In the genomic region with DNA sequence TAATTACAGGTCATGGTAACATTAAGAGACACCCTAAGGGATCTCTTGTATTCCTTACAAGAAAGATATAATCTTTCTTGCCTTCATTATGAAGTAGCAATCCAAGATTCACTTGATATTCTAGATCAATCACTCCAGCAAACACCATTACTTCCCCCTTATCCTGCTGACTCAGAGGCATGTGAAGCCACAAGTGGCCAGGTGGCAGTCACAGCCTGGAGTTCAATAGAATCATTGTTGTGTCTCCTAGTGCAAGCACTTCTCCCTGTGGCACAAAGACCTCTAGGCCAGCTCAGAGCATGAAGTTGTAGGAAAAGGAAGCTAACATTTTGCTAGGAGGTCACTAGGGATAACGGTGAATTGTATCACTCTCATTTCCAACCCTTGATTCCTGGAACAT, we compare ENCODE assay signal across 21 cellular contexts.
DNase-seq lines count a peak whose midpoint lies in the region; FAIRE-seq and TF ChIP-seq lines count a peak whose summit lies in the region.
"Had no signal": no experiment of that assay in that cellular context is flagged by ENCODE, and none has a peak within 500 bp of the region (broad histone marks: within the 10 kb centered on the region; RNA-seq: fewer than 3 reads in every experiment).

No MANE protein-coding gene starts in this region.

- H3K23me2 ChIP-seq in H9 (ENCODE audit: insufficient read length, low read depth, low read length, poor library complexity, severe bottlenecking): no peaks in the 10 kb centered on the region

- DNase-seq in NCI-H526 (lab: John Stamatoyannopoulos, UW): peak; percentile 8 to 32
- DNase-seq in NCI-H526 treated with DMSO at 0.1 percent for 48 hours (lab: John Stamatoyannopoulos, UW): no peak
- peak; percentile 43 for DNase-seq in NCI-H2029 treated with DMSO at 0.1 percent for 48 hours (lab: John Stamatoyannopoulos, UW)
- DNase-seq in SW480 (ENCODE audit: low spot score): peak; percentile 58
- DNase-seq in urothelium cell line (ENCODE audit: low spot score): peak; percentile 15
- DNase-seq in COR-L47 (lab: John Stamatoyannopoulos, UW): no peak
- no peak for DNase-seq in NCI-H1930 (lab: John Stamatoyannopoulos, UW)
- DNase-seq in H9: no peak
- DNase-seq: activated gamma-delta T cell, DMS79, esophagus squamous epithelium, KG1, NCI-H1105, T-helper 1 cell, testis had no signal

- no peaks in the 10 kb centered on the region; a peak in 1 of 7 replicates for H3K36me3 Mint-ChIP-seq in H9 (ENCODE audit: insufficient read depth in 1 of 3, low read depth in 3 of 3)
- H3K36me3 Mint-ChIP-seq: CD14-positive monocyte; mesothelial cell of epicardium; natural killer cell treated with Interleukin-12 subunit alpha and Interleukin-12 subunit beta and Interleukin-15 and Interleukin-18, amount 100 ng/mL, for 72 hours; stimulated activated effector memory CD8-positive, alpha-beta T cell treated with anti-CD3 and anti-CD28 coated beads, Interleukin-12 subunit alpha, Interleukin-12 subunit beta, amount 100 ng/mL, for 72 hours had no signal

- H4K8ac ChIP-seq in H9 (replicated peaks; ENCODE audit: insufficient read length, low read depth, low read length): no peak overlapping the region

- no peaks in the 10 kb centered on the region for H3K9me3 ChIP-seq in H9 (ENCODE audit: control insufficient read depth, low read depth, low read length)
- H3K9me3 ChIP-seq: esophagus squamous epithelium, testis had no signal

- H3K27me3 ChIP-seq in H9 (ENCODE audit: insufficient read depth, low read length): no peaks in the 10 kb centered on the region
- H3K27me3 ChIP-seq: esophagus squamous epithelium, testis had no signal

- H3K27ac Mint-ChIP-seq in H9: peak overlapping the region in 1 of 3 experiments; percentile 74; a peak in 1 of 7 replicates
- H3K27ac Mint-ChIP-seq: mesothelial cell of epicardium; natural killer cell treated with Interleukin-12 subunit alpha and Interleukin-12 subunit beta and Interleukin-15 and Interleukin-18, amount 100 ng/mL, for 72 hours; stimulated activated effector memory CD8-positive, alpha-beta T cell treated with anti-CD3 and anti-CD28 coated beads, Interleukin-12 subunit alpha, Interleukin-12 subunit beta, amount 100 ng/mL, for 72 hours had no signal

- no peak overlapping the region for H2BK5ac ChIP-seq in H9 (ENCODE audit: insufficient read length, low read length)

- H4K20me1 ChIP-seq in H9 (ENCODE audit: control insufficient read depth, insufficient read depth, insufficient read length): no peaks in the 10 kb centered on the region

- no peak overlapping the region for H3K56ac ChIP-seq in H9 (ENCODE audit: insufficient read length, low read depth, low read length)

- H3K9me3 Mint-ChIP-seq in H9: no peaks in the 10 kb centered on the region
- H3K9me3 Mint-ChIP-seq: mesothelial cell of epicardium had no signal

- no peaks in the 10 kb centered on the region for H3K79me2 ChIP-seq in H9 (ENCODE audit: insufficient read depth, low read length)

- H2AK5ac ChIP-seq in H9 (ENCODE audit: insufficient read length, low read length): no peak overlapping the region

- H3K9ac ChIP-seq in H9 (ENCODE audit: extremely low read depth, insufficient read length, low read length): no peak overlapping the region

- no peak overlapping the region for H4K91ac ChIP-seq in H9 (ENCODE audit: insufficient read length, low read depth, low read length)

- no peak overlapping the region for H2BK12ac ChIP-seq in H9 (ENCODE audit: insufficient read length, low read depth, low read length)

- no peak overlapping the region for H2BK20ac ChIP-seq in H9 (ENCODE audit: low read depth, low read length, poor library complexity, severe bottlenecking)

- H3K23ac ChIP-seq in H9 (ENCODE audit: insufficient read length, low read depth, low read length): no peak overlapping the region

- no peaks in the 10 kb centered on the region for H3K27me3 Mint-ChIP-seq in H9 (ENCODE audit: low read depth)
- H3K27me3 Mint-ChIP-seq: natural killer cell treated with Interleukin-12 subunit alpha and Interleukin-12 subunit beta and Interleukin-15 and Interleukin-18, amount 100 ng/mL, for 72 hours had no signal

- no peak for TF ChIP-seq CTCF in H9 (conservative IDR thresholded peaks at IDR 0.05)

- H3K4me2 ChIP-seq in H9 (ENCODE audit: insufficient read depth, insufficient read length, low read length): no peak overlapping the region

- no peak overlapping the region for H3T11ph ChIP-seq in H9 (ENCODE audit: low read length)

- H2BK15ac ChIP-seq in H9 (ENCODE audit: low read depth, low read length): no peak overlapping the region

- no peaks in the 10 kb centered on the region for H3K79me1 ChIP-seq in H9 (ENCODE audit: insufficient read depth, low read depth, low read length, poor library complexity, severe bottlenecking)

- H2AFZ ChIP-seq in H9 (ENCODE audit: low read length): no peak overlapping the region

- no peak for FAIRE-seq in urothelium cell line (lab: Jason Lieb, UNC)
- FAIRE-seq: colon had no signal

- no peaks in the 10 kb centered on the region for H3K4me1 ChIP-seq in H9 (ENCODE audit: insufficient read depth, low read length)
- H3K4me1 ChIP-seq: esophagus squamous epithelium, testis had no signal

- no peak overlapping the region for H4K5ac ChIP-seq in H9 (ENCODE audit: insufficient read length, low read depth, low read length)

- H3K14ac ChIP-seq in H9 (ENCODE audit: insufficient read depth, low read length): no peak overlapping the region

- no peak overlapping the region for H2BK120ac ChIP-seq in H9 (ENCODE audit: low read depth, low read length, poor library complexity, severe bottlenecking)

- WGBS in H9 (ENCODE audit: extremely low coverage, insufficient read length, low lambda C conversion rate): no CpG with 5 or more reads among the region's 1 CpG

- no peak overlapping the region for H3K4me3 Mint-ChIP-seq in H9
- H3K4me3 Mint-ChIP-seq: CD14-positive monocyte; mesothelial cell of epicardium; natural killer cell treated with Interleukin-12 subunit alpha and Interleukin-12 subunit beta and Interleukin-15 and Interleukin-18, amount 100 ng/mL, for 72 hours; stimulated activated effector memory CD8-positive, alpha-beta T cell treated with anti-CD3 and anti-CD28 coated beads, Interleukin-12 subunit alpha, Interleukin-12 subunit beta, amount 100 ng/mL, for 72 hours had no signal

- no peak overlapping the region for H3K4ac ChIP-seq in H9 (ENCODE audit: low read depth, low read length)

- H3K18ac ChIP-seq in H9 (ENCODE audit: insufficient read length, low read depth, low read length): no peak overlapping the region

- H3K4me1 Mint-ChIP-seq in H9: no peaks in the 10 kb centered on the region
- H3K4me1 Mint-ChIP-seq: CD14-positive monocyte; mesothelial cell of epicardium; stimulated activated effector memory CD8-positive, alpha-beta T cell treated with anti-CD3 and anti-CD28 coated beads, Interleukin-12 subunit alpha, Interleukin-12 subunit beta, amount 100 ng/mL, for 72 hours had no signal

- H3K27ac ChIP-seq in H9 (ENCODE audit: insufficient read length, low read depth, low read length): no peak overlapping the region
- H3K27ac ChIP-seq: esophagus squamous epithelium, testis, VCaP had no signal

Comparison
In these comparisons a context has a peak if more than half of its experiments do, and no peak if none do; other contexts are left out.
1. DNase-seq: peak in NCI-H526 (2 of 2), NCI-H2029 treated with DMSO at 0.1 percent for 48 hours (single experiment), SW480 (single experiment) and urothelium cell line (single experiment); none in NCI-H526 treated with DMSO at 0.1 percent for 48 hours (single experiment), COR-L47 (single experiment), NCI-H1930 (0 of 2) and H9 (single experiment).